13 cellular contexts compared by ENCODE assay signal in genomic region chr11:73048446-73048845, GRCh38.
DNase-seq lines count a peak whose midpoint lies in the region; ATAC-seq, FAIRE-seq and TF ChIP-seq lines count a peak whose summit lies in the region.
"Had no signal": no experiment of that assay in that cellular context is flagged by ENCODE, and none has a peak within 500 bp of the region (broad histone marks: within the 10 kb centered on the region; RNA-seq: fewer than 3 reads in every experiment).

No MANE protein-coding gene starts in this region.

- TF ChIP-seq POLR2A in GM18505 (IDR thresholded peaks at IDR 0.05; ENCODE audit: borderline replicate concordance, extremely low read depth, insufficient read depth, insufficient read length) (no peak), H54 (IDR thresholded peaks at IDR 0.05; ENCODE audit: low read depth, low read length) (no peak)

- peak overlapping the region; percentile 34 for H3K9ac ChIP-seq in SU-DHL-6 (ENCODE audit: low read length)
- H3K9ac ChIP-seq: GM23248 had no signal

- H3K9me2 ChIP-seq in SU-DHL-6 (replicated peaks; ENCODE audit: insufficient read depth, low read length) = no peaks in the 10 kb centered on the region

- no peaks in the 10 kb centered on the region for H3K27me3 Mint-ChIP-seq in naive B cell

- peak overlapping the region; percentile 7 for H3K4me3 ChIP-seq in SU-DHL-6 (ENCODE audit: insufficient read depth, low read length, poor library complexity, severe bottlenecking)
- H3K4me3 ChIP-seq: GM23248 had no signal

- in situ Hi-C loops in GM13976 (cut with MboI; ENCODE audit: low sequenced_read_pairs, unreplicated experiment) = no loop called here

- H3K4me3 Mint-ChIP-seq in naive B cell = peak overlapping the region; percentile 23 to 87 (median 64)

- H3K79me2 ChIP-seq in SU-DHL-6 (ENCODE audit: insufficient read depth, low read length) = peaks cover 85% of the 10 kb centered on the region

- DNase-seq in H54 (ENCODE audit: insufficient read length, low spot score) (no peak), naive B cell (no peak), GM13976 (ENCODE audit: low spot score) (no peak), HK-2 (ENCODE audit: unreplicated experiment) (no peak), NCI-H2196 (lab: John Stamatoyannopoulos, UW; ENCODE audit: unreplicated experiment) (no peak), SK-N-DZ (ENCODE audit: low spot score) (no peak)
- DNase-seq: activated T-cell treated with anti-CD3 and anti-CD28 coated beads for 4 hours, GM23248, kidney glomerular epithelial cell, NCI-H1105 had no signal

- no peaks in the 10 kb centered on the region for H3K9me3 ChIP-seq in SU-DHL-6 (ENCODE audit: insufficient read depth, low read length)

- H2AFZ ChIP-seq in SU-DHL-6 (ENCODE audit: low read depth, low read length, severe bottlenecking) = no peak overlapping the region
- H2AFZ ChIP-seq: GM23248 had no signal

- H3K9me3 Mint-ChIP-seq in naive B cell = peaks cover 0 to 5% (median 0%) of the 10 kb centered on the region in 7 donors

- H3K36me3 ChIP-seq in SU-DHL-6 (ENCODE audit: low read length) = peaks cover 11% of the 10 kb centered on the region; the same call in 1 of the 2 replicates

- peak overlapping the region; percentile 76 to 94 (median 88) for H3K27ac Mint-ChIP-seq in naive B cell

- H3K27ac ChIP-seq in SU-DHL-6 (ENCODE audit: low read depth, low read length) = peak overlapping the region; percentile 93
- H3K27ac ChIP-seq: GM23248 had no signal

- no peaks in the 10 kb centered on the region for H4K20me1 ChIP-seq in SU-DHL-6 (ENCODE audit: low read depth, low read length)

- peaks cover 56% of the 10 kb centered on the region for H3F3A ChIP-seq in SU-DHL-6 (ENCODE audit: insufficient read depth)

- TF ChIP-seq CTCF in SU-DHL-6 (IDR thresholded peaks at IDR 0.05; ENCODE audit: insufficient read depth, low read length, poor library complexity, severe bottlenecking) (no peak), GM13976 (IDR thresholded peaks at IDR 0.05; ENCODE audit: borderline replicate concordance, control extremely low read depth, extremely low read depth, insufficient read depth, missing control alignments) (no peak)

- no peaks in the 10 kb centered on the region for H3K27me3 ChIP-seq in SU-DHL-6 (ENCODE audit: low read length)

- H3K36me3 Mint-ChIP-seq in naive B cell = peaks cover 0 to 3% of the 10 kb centered on the region in 2 donors

- FAIRE-seq in H54 (lab: Jason Lieb, UNC) = peak; percentile 70
- FAIRE-seq: frontal cortex had no signal

- peak; percentile 10 for ATAC-seq in GM18505 (IDR thresholded peaks at IDR 0.05; ENCODE audit: unreplicated experiment)
- ATAC-seq in naive B cell (ENCODE audit: low read depth in 2 of 2) = no peak

- peaks cover 41 to 78% (median 50%) of the 10 kb centered on the region in 3 donors for H3K4me1 Mint-ChIP-seq in naive B cell

- H3K4me2 ChIP-seq in SU-DHL-6 (ENCODE audit: low read depth, low read length, poor library complexity, severe bottlenecking) = peak overlapping the region; percentile 68
